1 cellular context compared by ENCODE assay signal in the genomic region with DNA sequence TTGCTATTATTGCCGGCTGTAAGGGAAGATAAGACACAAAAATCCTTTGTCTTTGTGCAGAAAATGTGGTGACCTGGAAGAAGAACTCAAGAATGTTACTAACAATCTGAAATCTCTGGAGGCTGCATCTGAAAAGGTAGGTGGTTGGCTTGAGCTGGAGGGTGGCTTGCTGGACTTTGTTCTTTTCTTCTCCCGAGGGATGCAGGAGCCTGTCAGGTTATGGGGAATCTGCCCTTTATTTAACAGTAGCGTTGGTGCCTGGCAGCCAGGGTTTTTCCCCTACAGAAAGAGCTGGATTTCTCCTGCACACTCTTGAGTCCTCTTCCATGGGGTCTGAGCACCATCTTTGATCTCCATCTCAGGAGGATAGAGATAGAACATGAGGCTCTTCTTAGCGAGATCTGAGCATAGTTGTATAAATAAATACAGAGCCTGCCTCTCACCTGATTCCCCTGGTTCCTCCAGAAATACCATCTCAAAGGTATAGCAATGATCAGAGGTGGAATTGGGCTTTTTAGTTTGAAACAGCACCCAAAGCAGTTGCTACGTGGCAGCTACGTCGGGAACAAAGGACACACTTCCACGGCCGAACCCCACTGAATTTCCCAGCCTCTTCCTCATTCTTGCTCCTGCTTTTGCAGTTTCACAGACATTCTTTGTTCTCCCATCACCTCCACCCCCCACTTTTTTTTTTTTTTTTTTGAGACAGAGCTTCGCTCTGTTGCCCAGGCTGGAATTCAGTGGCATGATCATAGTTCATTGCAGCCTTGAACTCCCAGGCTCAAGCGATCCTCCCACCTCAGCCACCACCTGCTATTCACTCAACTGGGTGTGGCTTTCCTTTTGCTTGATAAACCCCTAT.
A peak's percentile ranks its signal among the peaks of the same experiment; 100 is the strongest.
TF ChIP-seq lines count a peak whose summit lies in the region.

No MANE protein-coding gene starts in this region.

TF ChIP-seq in HepG2, 621 proteins besides CTCF, POLR2A, EP300 and RAD21 (continued from another document and continues in another):
- TF ChIP-seq, protein P1, sequence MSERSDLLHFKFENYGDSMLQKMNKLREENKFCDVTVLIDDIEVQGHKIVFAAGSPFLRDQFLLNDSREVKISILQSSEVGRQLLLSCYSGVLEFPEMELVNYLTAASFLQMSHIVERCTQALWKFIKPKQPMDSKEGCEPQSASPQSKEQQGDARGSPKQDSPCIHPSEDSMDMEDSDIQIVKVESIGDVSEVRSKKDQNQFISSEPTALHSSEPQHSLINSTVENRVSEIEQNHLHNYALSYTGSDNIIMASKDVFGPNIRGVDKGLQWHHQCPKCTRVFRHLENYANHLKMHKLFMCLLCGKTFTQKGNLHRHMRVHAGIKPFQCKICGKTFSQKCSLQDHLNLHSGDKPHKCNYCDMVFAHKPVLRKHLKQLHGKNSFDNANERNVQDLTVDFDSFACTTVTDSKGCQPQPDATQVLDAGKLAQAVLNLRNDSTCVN (CRISPR knock-in tag; IDR thresholded peaks at IDR 0.05; ENCODE audit: borderline replicate concordance) = no peak
- TF ChIP-seq HNF4A (CRISPR knock-in tag; IDR thresholded peaks at IDR 0.05) = peak; percentile 61
- TF ChIP-seq THAP11 (CRISPR knock-in tag; IDR thresholded peaks at IDR 0.05) = no peak
- TF ChIP-seq, protein P2, sequence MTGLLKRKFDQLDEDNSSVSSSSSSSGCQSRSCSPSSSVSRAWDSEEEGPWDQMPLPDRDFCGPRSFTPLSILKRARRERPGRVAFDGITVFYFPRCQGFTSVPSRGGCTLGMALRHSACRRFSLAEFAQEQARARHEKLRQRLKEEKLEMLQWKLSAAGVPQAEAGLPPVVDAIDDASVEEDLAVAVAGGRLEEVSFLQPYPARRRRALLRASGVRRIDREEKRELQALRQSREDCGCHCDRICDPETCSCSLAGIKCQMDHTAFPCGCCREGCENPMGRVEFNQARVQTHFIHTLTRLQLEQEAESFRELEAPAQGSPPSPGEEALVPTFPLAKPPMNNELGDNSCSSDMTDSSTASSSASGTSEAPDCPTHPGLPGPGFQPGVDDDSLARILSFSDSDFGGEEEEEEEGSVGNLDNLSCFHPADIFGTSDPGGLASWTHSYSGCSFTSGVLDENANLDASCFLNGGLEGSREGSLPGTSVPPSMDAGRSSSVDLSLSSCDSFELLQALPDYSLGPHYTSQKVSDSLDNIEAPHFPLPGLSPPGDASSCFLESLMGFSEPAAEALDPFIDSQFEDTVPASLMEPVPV (CRISPR knock-in tag; IDR thresholded peaks at IDR 0.05) = no peak
- no peak for TF ChIP-seq ZNF567 (CRISPR knock-in tag; IDR thresholded peaks at IDR 0.05; ENCODE audit: borderline replicate concordance)
- TF ChIP-seq KLF16 (CRISPR knock-in tag; IDR thresholded peaks at IDR 0.05) = no peak
- TF ChIP-seq ZNF496 (CRISPR knock-in tag; IDR thresholded peaks at IDR 0.05; ENCODE audit: insufficient replicate concordance) = no peak
- TF ChIP-seq, protein P3, sequence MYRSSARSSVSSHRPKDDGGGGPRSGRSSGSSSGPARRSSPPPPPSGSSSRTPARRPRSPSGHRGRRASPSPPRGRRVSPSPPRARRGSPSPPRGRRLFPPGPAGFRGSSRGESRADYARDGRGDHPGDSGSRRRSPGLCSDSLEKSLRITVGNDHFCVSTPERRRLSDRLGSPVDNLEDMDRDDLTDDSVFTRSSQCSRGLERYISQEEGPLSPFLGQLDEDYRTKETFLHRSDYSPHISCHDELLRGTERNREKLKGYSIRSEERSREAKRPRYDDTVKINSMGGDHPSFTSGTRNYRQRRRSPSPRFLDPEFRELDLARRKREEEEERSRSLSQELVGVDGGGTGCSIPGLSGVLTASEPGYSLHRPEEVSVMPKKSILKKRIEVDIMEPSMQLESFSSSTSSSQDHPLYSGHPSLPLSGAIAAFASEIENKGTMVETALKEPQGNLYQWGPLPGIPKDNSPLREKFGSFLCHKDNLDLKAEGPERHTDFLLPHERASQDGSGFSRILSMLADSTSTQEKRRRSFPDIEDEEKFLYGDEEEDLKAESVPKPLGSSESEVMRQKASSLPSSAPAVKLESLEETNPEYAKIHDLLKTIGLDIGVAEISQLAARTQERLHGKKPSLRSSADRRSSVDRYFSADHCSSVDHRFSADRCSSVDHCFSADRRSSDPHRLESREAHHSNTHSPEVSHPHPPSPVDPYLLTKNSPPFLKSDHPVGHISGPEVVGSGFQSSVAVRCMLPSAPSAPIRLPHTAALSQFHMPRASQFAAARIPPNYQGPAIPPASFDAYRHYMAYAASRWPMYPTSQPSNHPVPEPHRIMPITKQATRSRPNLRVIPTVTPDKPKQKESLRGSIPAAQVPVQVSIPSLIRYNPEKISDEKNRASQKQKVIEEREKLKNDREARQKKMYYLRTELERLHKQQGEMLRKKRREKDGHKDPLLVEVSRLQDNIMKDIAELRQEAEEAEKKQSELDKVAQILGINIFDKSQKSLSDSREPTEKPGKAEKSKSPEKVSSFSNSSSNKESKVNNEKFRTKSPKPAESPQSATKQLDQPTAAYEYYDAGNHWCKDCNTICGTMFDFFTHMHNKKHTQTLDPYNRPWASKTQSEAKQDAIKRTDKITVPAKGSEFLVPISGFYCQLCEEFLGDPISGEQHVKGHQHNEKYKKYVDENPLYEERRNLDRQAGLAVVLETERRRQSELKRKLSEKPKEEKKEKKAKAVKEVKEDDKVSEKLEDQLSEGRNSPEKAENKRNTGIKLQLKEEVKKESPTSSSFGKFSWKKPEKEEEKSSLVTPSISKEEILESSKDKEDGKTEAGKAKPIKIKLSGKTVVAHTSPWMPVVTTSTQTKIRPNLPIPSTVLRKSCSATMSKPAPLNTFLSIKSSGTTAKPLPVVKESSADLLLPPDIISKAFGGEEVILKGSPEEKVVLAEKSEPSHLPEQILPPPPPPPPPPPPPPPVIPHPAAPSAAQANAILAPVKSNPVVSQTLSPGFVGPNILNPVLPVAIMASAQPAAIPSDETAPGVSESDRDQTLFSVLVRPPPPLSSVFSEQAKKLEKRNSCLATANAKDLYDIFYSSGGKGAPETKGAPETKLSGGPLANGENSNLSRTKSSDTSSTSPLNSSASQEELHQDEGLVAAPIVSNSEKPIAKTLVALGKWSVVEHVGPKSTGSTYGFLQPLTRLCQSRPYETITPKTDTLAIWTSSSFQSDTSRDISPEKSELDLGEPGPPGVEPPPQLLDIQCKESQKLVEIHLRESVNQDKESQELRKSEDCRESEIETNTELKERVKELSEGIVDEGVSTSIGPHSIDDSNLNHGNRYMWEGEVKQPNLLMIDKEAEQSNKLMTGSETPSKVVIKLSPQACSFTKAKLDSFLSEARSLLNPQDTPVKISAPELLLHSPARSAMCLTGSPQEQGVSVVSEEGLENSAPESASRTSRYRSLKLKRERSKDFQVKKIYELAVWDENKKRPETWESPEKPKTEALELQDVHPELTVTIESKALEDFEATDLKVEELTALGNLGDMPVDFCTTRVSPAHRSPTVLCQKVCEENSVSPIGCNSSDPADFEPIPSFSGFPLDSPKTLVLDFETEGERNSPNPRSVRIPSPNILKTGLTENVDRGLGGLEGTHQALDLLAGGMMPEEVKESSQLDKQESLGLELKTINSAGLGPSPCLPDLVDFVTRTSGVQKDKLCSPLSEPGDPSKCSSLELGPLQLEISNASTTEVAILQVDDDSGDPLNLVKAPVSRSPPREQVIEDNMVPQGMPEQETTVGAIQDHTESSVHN (CRISPR knock-in tag; IDR thresholded peaks at IDR 0.05) = no peak
- TF ChIP-seq, protein P4, sequence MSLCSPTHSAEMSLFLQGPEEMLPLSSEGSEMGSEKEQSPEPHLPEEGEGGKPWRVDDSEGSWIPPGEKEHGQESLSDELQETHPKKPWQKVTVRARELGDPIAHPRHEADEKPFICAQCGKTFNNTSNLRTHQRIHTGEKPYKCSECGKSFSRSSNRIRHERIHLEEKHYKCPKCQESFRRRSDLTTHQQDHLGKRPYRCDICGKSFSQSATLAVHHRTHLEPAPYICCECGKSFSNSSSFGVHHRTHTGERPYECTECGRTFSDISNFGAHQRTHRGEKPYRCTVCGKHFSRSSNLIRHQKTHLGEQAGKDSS (CRISPR knock-in tag; IDR thresholded peaks at IDR 0.05; ENCODE audit: borderline replicate concordance, low read depth) = no peak
- TF ChIP-seq, protein P5, sequence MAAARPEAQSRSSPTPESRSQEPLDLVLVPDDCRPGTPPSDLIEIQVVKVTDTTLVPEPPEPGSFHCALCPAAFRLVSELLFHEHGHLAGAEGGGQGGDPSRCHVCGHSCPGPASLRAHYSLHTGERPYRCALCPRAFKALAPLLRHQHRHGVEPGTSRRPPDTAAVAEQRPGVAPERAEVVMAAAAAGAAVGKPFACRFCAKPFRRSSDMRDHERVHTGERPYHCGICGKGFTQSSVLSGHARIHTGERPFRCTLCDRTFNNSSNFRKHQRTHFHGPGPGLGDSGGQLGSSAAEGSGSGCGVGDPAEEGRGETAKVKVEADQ (CRISPR knock-in tag; IDR thresholded peaks at IDR 0.05; ENCODE audit: borderline replicate concordance) = no peak
- TF ChIP-seq, protein P6, sequence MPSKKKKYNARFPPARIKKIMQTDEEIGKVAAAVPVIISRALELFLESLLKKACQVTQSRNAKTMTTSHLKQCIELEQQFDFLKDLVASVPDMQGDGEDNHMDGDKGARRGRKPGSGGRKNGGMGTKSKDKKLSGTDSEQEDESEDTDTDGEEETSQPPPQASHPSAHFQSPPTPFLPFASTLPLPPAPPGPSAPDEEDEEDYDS (CRISPR knock-in tag; IDR thresholded peaks at IDR 0.05) = no peak
- no peak for TF ChIP-seq TCF7L2 (IDR thresholded peaks at IDR 0.05; ENCODE audit: low read depth, low read length)
- no peak for TF ChIP-seq EED (CRISPR knock-in tag; IDR thresholded peaks at IDR 0.05)
- no peak for TF ChIP-seq ZNF766 (CRISPR knock-in tag; IDR thresholded peaks at IDR 0.05; ENCODE audit: borderline replicate concordance)
- no peak for TF ChIP-seq ARNT (IDR thresholded peaks at IDR 0.05)
- TF ChIP-seq RXRB (CRISPR knock-in tag; IDR thresholded peaks at IDR 0.05; ENCODE audit: borderline replicate concordance) = no peak
- no peak for TF ChIP-seq ZNF598 (CRISPR knock-in tag; IDR thresholded peaks at IDR 0.05; ENCODE audit: borderline replicate concordance)
- no peak for TF ChIP-seq RELA (CRISPR knock-in tag; IDR thresholded peaks at IDR 0.05)
- TF ChIP-seq ZNF883 (CRISPR knock-in tag; IDR thresholded peaks at IDR 0.05; ENCODE audit: not compliant biosample characterization) = no peak
- TF ChIP-seq ATF1 (CRISPR knock-in tag; IDR thresholded peaks at IDR 0.05) = no peak
- TF ChIP-seq ZNF354B (CRISPR knock-in tag; IDR thresholded peaks at IDR 0.05) = no peak
- TF ChIP-seq ZNF652 (CRISPR knock-in tag; IDR thresholded peaks at IDR 0.05; ENCODE audit: borderline replicate concordance, low read depth) = no peak
- TF ChIP-seq, protein P7, sequence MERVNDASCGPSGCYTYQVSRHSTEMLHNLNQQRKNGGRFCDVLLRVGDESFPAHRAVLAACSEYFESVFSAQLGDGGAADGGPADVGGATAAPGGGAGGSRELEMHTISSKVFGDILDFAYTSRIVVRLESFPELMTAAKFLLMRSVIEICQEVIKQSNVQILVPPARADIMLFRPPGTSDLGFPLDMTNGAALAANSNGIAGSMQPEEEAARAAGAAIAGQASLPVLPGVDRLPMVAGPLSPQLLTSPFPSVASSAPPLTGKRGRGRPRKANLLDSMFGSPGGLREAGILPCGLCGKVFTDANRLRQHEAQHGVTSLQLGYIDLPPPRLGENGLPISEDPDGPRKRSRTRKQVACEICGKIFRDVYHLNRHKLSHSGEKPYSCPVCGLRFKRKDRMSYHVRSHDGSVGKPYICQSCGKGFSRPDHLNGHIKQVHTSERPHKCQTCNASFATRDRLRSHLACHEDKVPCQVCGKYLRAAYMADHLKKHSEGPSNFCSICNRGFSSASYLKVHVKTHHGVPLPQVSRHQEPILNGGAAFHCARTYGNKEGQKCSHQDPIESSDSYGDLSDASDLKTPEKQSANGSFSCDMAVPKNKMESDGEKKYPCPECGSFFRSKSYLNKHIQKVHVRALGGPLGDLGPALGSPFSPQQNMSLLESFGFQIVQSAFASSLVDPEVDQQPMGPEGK (CRISPR knock-in tag; IDR thresholded peaks at IDR 0.05) = peak; percentile 47; the same call in 1 of the 2 replicates
- 0 out of 2 replicates have a peak, but pooled peaks have one; percentile 63 for TF ChIP-seq RCOR2 (CRISPR knock-in tag; IDR thresholded peaks at IDR 0.05)
- no peak for TF ChIP-seq KLF13 (CRISPR knock-in tag; IDR thresholded peaks at IDR 0.05)
- TF ChIP-seq ZNF207 (IDR thresholded peaks at IDR 0.05; ENCODE audit: borderline replicate concordance) = no peak
- TF ChIP-seq MED8 (CRISPR knock-in tag; IDR thresholded peaks at IDR 0.05; ENCODE audit: insufficient replicate concordance) = no peak
- 0 out of 2 replicates have a peak, but pooled peaks have one; percentile 33 for TF ChIP-seq ZFP90 (CRISPR knock-in tag; IDR thresholded peaks at IDR 0.05; ENCODE audit: borderline replicate concordance)
- no peak for TF ChIP-seq ZMYM3 (CRISPR knock-in tag; IDR thresholded peaks at IDR 0.05)
- no peak for TF ChIP-seq ZNF282 (IDR thresholded peaks at IDR 0.05; ENCODE audit: partially characterized antibody)
- 0 out of 2 replicates have a peak, but pooled peaks have one; percentile 6 for TF ChIP-seq FOSL2 (CRISPR knock-in tag; IDR thresholded peaks at IDR 0.05)
- TF ChIP-seq, protein P8, sequence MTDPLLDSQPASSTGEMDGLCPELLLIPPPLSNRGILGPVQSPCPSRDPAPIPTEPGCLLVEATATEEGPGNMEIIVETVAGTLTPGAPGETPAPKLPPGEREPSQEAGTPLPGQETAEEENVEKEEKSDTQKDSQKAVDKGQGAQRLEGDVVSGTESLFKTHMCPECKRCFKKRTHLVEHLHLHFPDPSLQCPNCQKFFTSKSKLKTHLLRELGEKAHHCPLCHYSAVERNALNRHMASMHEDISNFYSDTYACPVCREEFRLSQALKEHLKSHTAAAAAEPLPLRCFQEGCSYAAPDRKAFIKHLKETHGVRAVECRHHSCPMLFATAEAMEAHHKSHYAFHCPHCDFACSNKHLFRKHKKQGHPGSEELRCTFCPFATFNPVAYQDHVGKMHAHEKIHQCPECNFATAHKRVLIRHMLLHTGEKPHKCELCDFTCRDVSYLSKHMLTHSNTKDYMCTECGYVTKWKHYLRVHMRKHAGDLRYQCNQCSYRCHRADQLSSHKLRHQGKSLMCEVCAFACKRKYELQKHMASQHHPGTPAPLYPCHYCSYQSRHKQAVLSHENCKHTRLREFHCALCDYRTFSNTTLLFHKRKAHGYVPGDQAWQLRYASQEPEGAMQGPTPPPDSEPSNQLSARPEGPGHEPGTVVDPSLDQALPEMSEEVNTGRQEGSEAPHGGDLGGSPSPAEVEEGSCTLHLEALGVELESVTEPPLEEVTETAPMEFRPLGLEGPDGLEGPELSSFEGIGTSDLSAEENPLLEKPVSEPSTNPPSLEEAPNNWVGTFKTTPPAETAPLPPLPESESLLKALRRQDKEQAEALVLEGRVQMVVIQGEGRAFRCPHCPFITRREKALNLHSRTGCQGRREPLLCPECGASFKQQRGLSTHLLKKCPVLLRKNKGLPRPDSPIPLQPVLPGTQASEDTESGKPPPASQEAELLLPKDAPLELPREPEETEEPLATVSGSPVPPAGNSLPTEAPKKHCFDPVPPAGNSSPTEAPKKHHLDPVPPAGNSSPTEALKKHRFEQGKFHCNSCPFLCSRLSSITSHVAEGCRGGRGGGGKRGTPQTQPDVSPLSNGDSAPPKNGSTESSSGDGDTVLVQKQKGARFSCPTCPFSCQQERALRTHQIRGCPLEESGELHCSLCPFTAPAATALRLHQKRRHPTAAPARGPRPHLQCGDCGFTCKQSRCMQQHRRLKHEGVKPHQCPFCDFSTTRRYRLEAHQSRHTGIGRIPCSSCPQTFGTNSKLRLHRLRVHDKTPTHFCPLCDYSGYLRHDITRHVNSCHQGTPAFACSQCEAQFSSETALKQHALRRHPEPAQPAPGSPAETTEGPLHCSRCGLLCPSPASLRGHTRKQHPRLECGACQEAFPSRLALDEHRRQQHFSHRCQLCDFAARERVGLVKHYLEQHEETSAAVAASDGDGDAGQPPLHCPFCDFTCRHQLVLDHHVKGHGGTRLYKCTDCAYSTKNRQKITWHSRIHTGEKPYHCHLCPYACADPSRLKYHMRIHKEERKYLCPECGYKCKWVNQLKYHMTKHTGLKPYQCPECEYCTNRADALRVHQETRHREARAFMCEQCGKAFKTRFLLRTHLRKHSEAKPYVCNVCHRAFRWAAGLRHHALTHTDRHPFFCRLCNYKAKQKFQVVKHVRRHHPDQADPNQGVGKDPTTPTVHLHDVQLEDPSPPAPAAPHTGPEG (CRISPR knock-in tag; IDR thresholded peaks at IDR 0.05) = no peak
- no peak for TF ChIP-seq YY1 (IDR thresholded peaks at IDR 0.05; ENCODE audit: insufficient read depth, insufficient replicate concordance, low read depth, low read length)
- TF ChIP-seq SP2 (CRISPR knock-in tag; IDR thresholded peaks at IDR 0.05) = no peak
